In the genomic region with DNA sequence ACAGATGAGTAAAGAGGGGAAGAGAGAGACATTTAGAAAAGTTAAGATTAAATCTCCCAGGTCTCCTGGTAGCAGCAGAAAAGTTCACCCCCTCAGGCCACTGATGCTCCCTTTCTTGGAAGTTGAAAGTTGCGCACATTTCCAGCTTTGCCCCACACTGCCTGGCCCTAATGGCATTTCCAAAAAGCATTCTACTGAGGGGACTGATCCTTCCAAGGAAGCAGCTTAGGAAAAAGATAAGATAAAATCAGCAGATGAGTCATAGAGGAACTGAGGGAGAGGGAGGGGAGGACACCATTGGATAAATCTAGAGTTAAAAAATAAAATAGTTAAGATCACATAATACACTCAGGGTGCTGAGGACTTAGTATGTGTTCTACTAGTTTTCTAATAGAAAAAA, we compare ENCODE assay signal across 17 cellular contexts.
DNase-seq lines count a peak whose midpoint lies in the region; ATAC-seq and TF ChIP-seq lines count a peak whose summit lies in the region.
"Had no signal": no experiment of that assay in that cellular context is flagged by ENCODE, and none has a peak within 500 bp of the region (broad histone marks: within the 10 kb centered on the region; RNA-seq: fewer than 3 reads in every experiment).

No MANE protein-coding gene starts in this region.

- no peak overlapping the region for H3K4me2 ChIP-seq in SK-N-SH
- H3K4me2 ChIP-seq in osteoblast (ENCODE audit: insufficient read depth, low read length), result no peak overlapping the region

- H3K27me3 ChIP-seq in SK-N-SH (ENCODE audit: insufficient read depth) (no peaks in the 10 kb centered on the region), osteoblast (ENCODE audit: insufficient read depth, low read length) (no peaks in the 10 kb centered on the region), thyroid gland (no peaks in the 10 kb centered on the region)
- H3K27me3 ChIP-seq: BE2C had no signal

- DNase-seq in GM03348 (ENCODE audit: low spot score), result peak; percentile 4
- no peak for DNase-seq in SK-N-SH
- DNase-seq in fibroblast of villous mesenchyme (ENCODE audit: low read depth), result peak; percentile 25
- DNase-seq in osteoblast (ENCODE audit: insufficient read length, low spot score, missing footprints), result peak; percentile 17
- DNase-seq in activated T-cell treated with anti-CD3 and anti-CD28 coated beads for 4 hours, result no peak
- DNase-seq in stimulated activated CD4-positive, alpha-beta T cell treated with anti-CD3 and anti-CD28 coated beads, Interleukin-2, amount 100 ng/mL, for 48 hours, result no peak
- no peak for DNase-seq in thyroid gland
- DNase-seq: BE2C; CD4-positive, alpha-beta memory T cell; DMS79; GF-D8; HFFc6; NCI-H1930; NCI-H2171 treated with DMSO at 0.1 percent for 48 hours; NCI-H748 treated with DMSO at 0.1 percent for 48 hours had no signal

- intact Hi-C loops in thyroid gland (cut with DNase I), result no loop called here

- H3K4me1 ChIP-seq in SK-N-SH (ENCODE audit: control insufficient read depth in 1 of 2, insufficient read depth in 2 of 2, low read depth in 1 of 2, low read length in 1 of 2) (peaks cover 0 to 5% of the 10 kb centered on the region in 2 experiments; a peak in 2 of 4 replicates), osteoblast (ENCODE audit: insufficient read depth, low read length) (no peaks in the 10 kb centered on the region), thyroid gland (no peaks in the 10 kb centered on the region)

- CTCF ChIA-PET in SK-N-SH (lab: Yijun Ruan, JAX), result interaction anchor here (1.8 kb wide), 1 partner anchor 17 kb away, joined by 5 read pairs; no protein-coding TSS in a partner anchor

- no peaks in the 10 kb centered on the region for H3F3A ChIP-seq in SK-N-SH (replicated peaks; ENCODE audit: insufficient read depth)

- TF ChIP-seq RAD21 in SK-N-SH (IDR thresholded peaks at IDR 0.05; ENCODE audit: low read length), result no peak

- H3K27ac ChIP-seq in SK-N-SH (ENCODE audit: low read depth in 2 of 2, low read length in 1 of 2) (no peak overlapping the region), osteoblast (ENCODE audit: low read depth, low read length) (no peak overlapping the region), thyroid gland (no peak overlapping the region)
- H3K27ac ChIP-seq: RWPE1 had no signal

- H3K79me2 ChIP-seq in SK-N-SH (ENCODE audit: insufficient read depth) (no peaks in the 10 kb centered on the region), osteoblast (ENCODE audit: insufficient read depth, low read length) (no peaks in the 10 kb centered on the region)

- H3K4me3 ChIP-seq in SK-N-SH (ENCODE audit: low read depth in 2 of 2, low read length in 1 of 2) (no peak overlapping the region), fibroblast of villous mesenchyme (ENCODE audit: low read depth, low read length) (no peak overlapping the region), osteoblast (ENCODE audit: insufficient read depth, low read length) (no peak overlapping the region), thyroid gland (replicated peaks in 1 of 3) (no peak overlapping the region)

- no peaks in the 10 kb centered on the region for H3K9me2 ChIP-seq in SK-N-SH

- no peak for ATAC-seq in HG02642 (IDR thresholded peaks at IDR 0.05; ENCODE audit: poor library complexity, unreplicated experiment)

- no peak for TF ChIP-seq EP300 in SK-N-SH (IDR thresholded peaks at IDR 0.05; ENCODE audit: borderline replicate concordance in 1 of 2, low read depth in 1 of 2, low read length in 1 of 2)

- TF ChIP-seq CTCF in SK-N-SH (IDR thresholded peaks at IDR 0.05) (no peak), fibroblast of villous mesenchyme (IDR thresholded peaks at IDR 0.05; ENCODE audit: insufficient read depth, low read depth, low read length) (no peak), osteoblast (IDR thresholded peaks at IDR 0.05; ENCODE audit: extremely low read depth, low read depth, low read length) (no peak), thyroid gland (IDR thresholded peaks at IDR 0.05) (no peak)

- peaks cover 0 to 5% of the 10 kb centered on the region in 2 experiments for H3K36me3 ChIP-seq in SK-N-SH (replicated peaks in 1 of 2; ENCODE audit: control insufficient read depth in 1 of 2, insufficient read depth in 2 of 2, low read length in 1 of 2)
- H3K36me3 ChIP-seq in osteoblast (ENCODE audit: insufficient read depth, low read length), result no peaks in the 10 kb centered on the region
- H3K36me3 ChIP-seq in thyroid gland, result no peaks in the 10 kb centered on the region
- H3K36me3 ChIP-seq: BE2C had no signal

- TF ChIP-seq POLR2A in thyroid gland (IDR thresholded peaks at IDR 0.05), result no peak

- H4K20me1 ChIP-seq in SK-N-SH (ENCODE audit: insufficient read depth) (no peaks in the 10 kb centered on the region), osteoblast (ENCODE audit: insufficient read depth, low read length) (no peaks in the 10 kb centered on the region)

- 100% methylated on average over 1 of the region's 1 CpG for WGBS in SK-N-SH (ENCODE audit: low lambda C conversion rate)
- 92 to 97% methylated on average over 1 of the region's 1 CpG for WGBS in thyroid gland, 2 donors

- H2AFZ ChIP-seq in SK-N-SH (ENCODE audit: low read depth) (no peak overlapping the region), osteoblast (ENCODE audit: low read length) (no peak overlapping the region)

- H3K9ac ChIP-seq in SK-N-SH, result no peak overlapping the region

- no peaks in the 10 kb centered on the region for H3K9me3 ChIP-seq in SK-N-SH
- no peaks in the 10 kb centered on the region for H3K9me3 ChIP-seq in osteoblast (ENCODE audit: low read depth, low read length)
- no peaks in the 10 kb centered on the region for H3K9me3 ChIP-seq in thyroid gland
- H3K9me3 ChIP-seq: BE2C had no signal

- POLR2A ChIA-PET in SK-N-SH (lab: Yijun Ruan, JAX), result no interaction called here

TF ChIP-seq in SK-N-SH, 30 proteins besides CTCF, POLR2A, EP300 and RAD21:
- TF ChIP-seq JUND (IDR thresholded peaks at IDR 0.05) (peak; percentile 66), GATA2 (CRISPR knock-in tag; IDR thresholded peaks at IDR 0.05) (no peak), TCF12 (IDR thresholded peaks at IDR 0.05) (peak; percentile 28; the same call in 1 of the 2 replicates), NFIC (IDR thresholded peaks at IDR 0.05; ENCODE audit: borderline replicate concordance) (no peak), FOSL2 (IDR thresholded peaks at IDR 0.05; ENCODE audit: borderline replicate concordance, low read depth) (peak; percentile 55; the same call in 1 of the 2 replicates)
- TF ChIP-seq, protein P1, sequence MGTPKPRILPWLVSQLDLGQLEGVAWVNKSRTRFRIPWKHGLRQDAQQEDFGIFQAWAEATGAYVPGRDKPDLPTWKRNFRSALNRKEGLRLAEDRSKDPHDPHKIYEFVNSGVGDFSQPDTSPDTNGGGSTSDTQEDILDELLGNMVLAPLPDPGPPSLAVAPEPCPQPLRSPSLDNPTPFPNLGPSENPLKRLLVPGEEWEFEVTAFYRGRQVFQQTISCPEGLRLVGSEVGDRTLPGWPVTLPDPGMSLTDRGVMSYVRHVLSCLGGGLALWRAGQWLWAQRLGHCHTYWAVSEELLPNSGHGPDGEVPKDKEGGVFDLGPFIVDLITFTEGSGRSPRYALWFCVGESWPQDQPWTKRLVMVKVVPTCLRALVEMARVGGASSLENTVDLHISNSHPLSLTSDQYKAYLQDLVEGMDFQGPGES (IDR thresholded peaks at IDR 0.05; ENCODE audit: low read depth, low read length), result no peak

Comparison
In these comparisons a context has a peak if more than half of its experiments do, and no peak if none do; other contexts are left out.
1. DNase-seq: peak in GM03348 (single experiment), fibroblast of villous mesenchyme (single experiment) and osteoblast (single experiment); none in SK-N-SH (single experiment), activated T-cell treated with anti-CD3 and anti-CD28 coated beads for 4 hours (single experiment), stimulated activated CD4-positive, alpha-beta T cell treated with anti-CD3 and anti-CD28 coated beads, Interleukin-2, amount 100 ng/mL, for 48 hours (0 of 2) and thyroid gland (0 of 2).